In genomic region chr7:156255635-156256034, GRCh38 we compare ENCODE assay signal across 4 cellular contexts.
"Had no signal": no experiment of that assay in that cellular context is flagged by ENCODE, and none has a peak within 500 bp of the region (broad histone marks: within the 10 kb centered on the region; RNA-seq: fewer than 3 reads in every experiment).

No MANE protein-coding gene starts in this region.

- H3K9me3 Mint-ChIP-seq: GM23338, H9 had no signal

- H3K4me3 ChIP-seq: GM23338 had no signal

- H2AFZ ChIP-seq: GM23338 had no signal

- H3K27ac Mint-ChIP-seq: H9, IgD-negative memory B cell had no signal

- ATAC-seq: GM23338 had no signal

- DNase-seq: H9, HCEC 1CT had no signal

- H3K4me1 Mint-ChIP-seq: GM23338, IgD-negative memory B cell had no signal

- H3K36me3 Mint-ChIP-seq: IgD-negative memory B cell had no signal

- H3K4me3 Mint-ChIP-seq: GM23338, H9, IgD-negative memory B cell had no signal

- H3K4me2 ChIP-seq: GM23338 had no signal
